16 cellular contexts compared by ENCODE assay signal in the genomic region with DNA sequence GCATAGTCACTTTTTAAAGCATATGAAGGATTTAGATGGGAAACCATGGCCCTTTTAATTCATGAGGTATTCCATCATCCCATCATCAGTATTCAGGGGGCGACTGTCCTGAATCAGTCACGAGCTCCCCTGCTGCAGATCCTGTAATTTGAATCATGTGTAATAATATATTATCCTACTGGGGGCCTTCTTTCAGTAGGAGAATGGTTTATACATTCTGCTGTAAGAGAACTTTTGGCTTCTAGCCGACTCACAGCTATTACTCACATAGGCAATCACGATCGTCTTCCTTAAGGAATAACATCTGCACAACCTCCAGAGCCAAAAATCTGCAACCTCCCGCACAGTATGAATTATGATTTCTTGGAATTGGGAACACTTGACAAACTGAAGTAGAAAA.
A peak's percentile ranks its signal among the peaks of the same experiment; 100 is the strongest.
DNase-seq lines count a peak whose midpoint lies in the region; ATAC-seq lines count a peak whose summit lies in the region.
"Had no signal": no experiment of that assay in that cellular context is flagged by ENCODE, and none has a peak within 500 bp of the region (broad histone marks: within the 10 kb centered on the region; RNA-seq: fewer than 3 reads in every experiment).

No MANE protein-coding gene starts in this region.

- H3K9me3 ChIP-seq in MG63 (no peaks in the 10 kb centered on the region), neuron (ENCODE audit: low read length) (no peaks in the 10 kb centered on the region)

- no peaks in the 10 kb centered on the region for H3K27me3 Mint-ChIP-seq in activated CD8-positive, alpha-beta T cell treated with anti-CD3 and anti-CD28 coated beads, Interleukin-2, amount 10 ng/mL, durations not matched to agents 7 days and 5 days (ENCODE audit: low read depth)

- no peak overlapping the region for H3K27ac Mint-ChIP-seq in activated CD8-positive, alpha-beta T cell treated with anti-CD3 and anti-CD28 coated beads, Interleukin-2, amount 10 ng/mL, durations not matched to agents 7 days and 5 days
- H3K27ac Mint-ChIP-seq: T-helper 17 cell had no signal

- H3K4me1 ChIP-seq in ACC112 (ENCODE audit: control insufficient read depth, insufficient read depth, low read length, unreplicated experiment), result peaks cover 20% of the 10 kb centered on the region
- peaks cover 47% of the 10 kb centered on the region for H3K4me1 ChIP-seq in neuron (ENCODE audit: insufficient read depth, low read length)

- H3K4me3 ChIP-seq in ACC112 (ENCODE audit: low read depth, low read length) (peak overlapping the region; percentile 34), MG63 (peak overlapping the region; percentile 46), neuron (ENCODE audit: low read length) (no peak overlapping the region)

- no peaks in the 10 kb centered on the region for H3K4me1 Mint-ChIP-seq in activated CD8-positive, alpha-beta T cell treated with anti-CD3 and anti-CD28 coated beads, Interleukin-2, amount 10 ng/mL, durations not matched to agents 7 days and 5 days (ENCODE audit: low read depth)
- H3K4me1 Mint-ChIP-seq: T-helper 17 cell had no signal

- DNase-seq in MG63 (peak; percentile 76), dedifferentiated amniotic fluid mesenchymal stem cell (ENCODE audit: extremely low spot score) (peak; percentile 85), glomerular visceral epithelial cell (ENCODE audit: extremely low spot score) (no peak)
- no peak for DNase-seq in activated CD8-positive, alpha-beta T cell treated with anti-CD3 and anti-CD28 coated beads, Interleukin-2, amount 10 ng/mL, durations not matched to agents 7 days and 5 days
- DNase-seq in activated naive CD4-positive, alpha-beta T cell treated with anti-CD3 and anti-CD28 coated beads, Interleukin-2, amount 50 U/mL, for 16 hours, result no peak
- DNase-seq: activated naive CD4-positive, alpha-beta T cell treated with Interleukin-2 at 50 U/mL for 16 hours; AML-193; effector CD4-positive, alpha-beta T cell; NCI-H1930; stimulated activated CD4-positive, alpha-beta T cell treated with anti-CD3 and anti-CD28 coated beads, Interleukin-1b, Interleukin-23, amount 100 ng/mL, for 48 hours; stimulated activated naive CD4-positive, alpha-beta T cell treated with Interleukin-2 at 50 U/mL for 16 hours; T-helper 17 cell had no signal

- H3K27ac ChIP-seq in ACC112 (ENCODE audit: low read depth, low read length), result 0 out of 2 replicates have a peak overlapping the region, but pooled peaks have one; percentile 13

- H3K27me3 ChIP-seq in ACC112 (ENCODE audit: insufficient read depth, low read length) (no peaks in the 10 kb centered on the region), MG63 (no peaks in the 10 kb centered on the region), neuron (ENCODE audit: insufficient read depth, low read length) (no peaks in the 10 kb centered on the region)

- H3K36me3 ChIP-seq in ACC112 (ENCODE audit: insufficient read depth, low read length), result no peaks in the 10 kb centered on the region
- peaks cover 39% of the 10 kb centered on the region for H3K36me3 ChIP-seq in MG63
- H3K36me3 ChIP-seq in neuron (ENCODE audit: insufficient read depth, low read length), result no peaks in the 10 kb centered on the region

- H3K36me3 Mint-ChIP-seq in activated CD8-positive, alpha-beta T cell treated with anti-CD3 and anti-CD28 coated beads, Interleukin-2, amount 10 ng/mL, durations not matched to agents 7 days and 5 days (ENCODE audit: low read depth), result no peaks in the 10 kb centered on the region

- CTCF ChIA-PET in activated CD8-positive, alpha-beta T cell treated with anti-CD3 and anti-CD28 coated beads, Interleukin-2, amount 10 ng/mL, durations not matched to agents 7 days and 5 days (lab: Charles Lee), result no interaction called here

- POLR2A ChIA-PET in activated CD8-positive, alpha-beta T cell treated with anti-CD3 and anti-CD28 coated beads, Interleukin-2, amount 10 ng/mL, durations not matched to agents 7 days and 5 days (lab: Charles Lee), result no interaction called here

- H3K4me3 Mint-ChIP-seq in activated CD8-positive, alpha-beta T cell treated with anti-CD3 and anti-CD28 coated beads, Interleukin-2, amount 10 ng/mL, durations not matched to agents 7 days and 5 days, result no peak overlapping the region
- H3K4me3 Mint-ChIP-seq: T-helper 17 cell had no signal

- H3K9me3 Mint-ChIP-seq in activated CD8-positive, alpha-beta T cell treated with anti-CD3 and anti-CD28 coated beads, Interleukin-2, amount 10 ng/mL, durations not matched to agents 7 days and 5 days (ENCODE audit: insufficient read depth), result no peaks in the 10 kb centered on the region

- H3K79me2 ChIP-seq in ACC112 (ENCODE audit: control insufficient read depth, insufficient read depth, low read length, unreplicated experiment), result no peaks in the 10 kb centered on the region

- peak overlapping the region; percentile 66 for H2AFZ ChIP-seq in ACC112 (ENCODE audit: low read length, unreplicated experiment)
- H2AFZ ChIP-seq in neuron (ENCODE audit: low read depth, low read length), result peak overlapping the region; percentile 24

- ATAC-seq in activated CD8-positive, alpha-beta T cell treated with anti-CD3 and anti-CD28 coated beads, Interleukin-2, amount 10 ng/mL, durations not matched to agents 7 days and 5 days, result no peak
- ATAC-seq in GM18909 (IDR thresholded peaks at IDR 0.05; ENCODE audit: poor library complexity, unreplicated experiment), result no peak
- ATAC-seq: HepG2, T-helper 17 cell had no signal

Comparison
In these comparisons a context has a peak if more than half of its experiments do, and no peak if none do; other contexts are left out.
1. DNase-seq: peak in MG63 (single experiment) and dedifferentiated amniotic fluid mesenchymal stem cell (single experiment); none in activated CD8-positive, alpha-beta T cell treated with anti-CD3 and anti-CD28 coated beads, Interleukin-2, amount 10 ng/mL, durations not matched to agents 7 days and 5 days (single experiment), activated naive CD4-positive, alpha-beta T cell treated with anti-CD3 and anti-CD28 coated beads, Interleukin-2, amount 50 U/mL, for 16 hours (single experiment) and glomerular visceral epithelial cell (single experiment).